31 cellular contexts compared by ENCODE assay signal in the genomic region with DNA sequence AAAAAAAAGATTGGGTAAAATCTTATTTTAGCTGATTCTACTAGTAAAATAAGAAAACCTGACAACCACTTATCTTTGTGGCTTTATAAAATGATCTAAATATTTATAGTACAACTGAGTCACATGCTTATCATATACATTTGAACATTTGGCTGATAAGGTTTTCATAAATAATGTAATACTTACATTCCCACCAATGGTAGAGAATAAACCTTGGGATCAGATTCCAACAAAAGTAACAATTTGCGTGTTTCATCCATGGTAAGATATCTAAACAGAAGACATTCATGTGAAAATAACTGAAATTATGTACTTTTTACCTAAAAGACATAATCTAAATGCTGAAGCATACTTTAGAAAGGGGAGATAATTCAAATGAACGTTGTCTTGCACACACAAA.
"Had no signal": no experiment of that assay in that cellular context is flagged by ENCODE, and none has a peak within 500 bp of the region (broad histone marks: within the 10 kb centered on the region; RNA-seq: fewer than 3 reads in every experiment).

No MANE protein-coding gene starts in this region.

- H3K4me1 ChIP-seq: adrenal gland, body of pancreas, breast epithelium had no signal

- H3K9me3 ChIP-seq: adrenal gland, ascending aorta, body of pancreas, breast epithelium had no signal

- DNase-seq: activated effector memory CD4-positive, alpha-beta T cell treated with anti-CD3 and anti-CD28 coated beads, Interleukin-2, amount 50 U/mL, for 16 hours; activated effector memory CD4-positive, alpha-beta T cell treated with Interleukin-2 at 50 U/mL for 16 hours; activated gamma-delta T cell; activated gamma-delta T cell treated with Interleukin-2 at 50 U/mL for 16 hours; activated naive CD4-positive, alpha-beta T cell; activated naive CD4-positive, alpha-beta T cell treated with anti-CD3 and anti-CD28 coated beads for 36 hours; activated naive CD4-positive, alpha-beta T cell treated with anti-CD3 and anti-CD28 coated beads, Interleukin-2, amount 10 ng/mL, durations not matched to agents 7 days and 5 days; activated naive CD4-positive, alpha-beta T cell treated with anti-CD3 and anti-CD28 coated beads, Interleukin-2, amount 50 U/mL, for 16 hours; activated naive CD4-positive, alpha-beta T cell treated with Interleukin-2 at 50 U/mL for 16 hours; activated naive CD8-positive, alpha-beta T cell treated with anti-CD3 and anti-CD28 coated beads for 36 hours; activated naive CD8-positive, alpha-beta T cell treated with anti-CD3 and anti-CD28 coated beads, Interleukin-2, amount 10 ng/mL, durations not matched to agents 7 days and 5 days; activated naive CD8-positive, alpha-beta T cell treated with anti-CD3 and anti-CD28 coated beads, Interleukin-2, amount 50 U/mL, for 24 hours; activated T-cell treated with anti-CD3 and anti-CD28 coated beads, Interleukin-2, amount 50 U/mL, for 24 hours; activated T-cell treated with anti-CD3 and anti-CD28 coated beads, Interleukin-2, amount 50 U/mL, for 4 hours; activated T-cell treated with anti-CD3 and anti-CD28 coated beads, Interleukin-2, amount 50 U/mL, for 48 hours; activated T-cell treated with anti-CD3 and anti-CD28 coated beads, Interleukin-2, amount 50 U/mL, for 72 hours; adrenal gland; amniotic stem cell; amygdala; anterior cingulate cortex; aorta; body of pancreas; brain microvascular endothelial cell; caudate nucleus; central memory CD4-positive, alpha-beta T cell; cerebellar nuclear complex had no signal

- H3K4me3 ChIP-seq: adrenal gland, ascending aorta, body of pancreas, breast epithelium, cardiac muscle cell had no signal

- H3K36me3 ChIP-seq: adrenal gland, ascending aorta, breast epithelium had no signal

- H3K27me3 ChIP-seq: adrenal gland, ascending aorta, body of pancreas, brain microvascular endothelial cell, breast epithelium, cardiac muscle cell had no signal

- ATAC-seq: activated naive CD4-positive, alpha-beta T cell treated with anti-CD3 and anti-CD28 coated beads, Interleukin-2, amount 50 U/mL, for 72 hours; activated naive CD8-positive, alpha-beta T cell treated with anti-CD3 and anti-CD28 coated beads, Interleukin-2, amount 50 U/mL, for 24 hours; activated T-cell treated with anti-CD3 and anti-CD28 coated beads, Interleukin-2, amount 50 U/mL, for 4 hours; activated T-cell treated with anti-CD3 and anti-CD28 coated beads, Interleukin-2, amount 50 U/mL, for 72 hours; activated T-helper 17 cell treated with anti-CD3 and anti-CD28 coated beads, Interleukin-2, amount 50 U/mL, for 72 hours; body of pancreas had no signal

- H3K27ac ChIP-seq: adrenal gland, ascending aorta, body of pancreas, brain microvascular endothelial cell, breast epithelium, cardiac muscle cell had no signal
